Comparison of ENCODE assay signal across 11 cellular contexts in the genomic region with DNA sequence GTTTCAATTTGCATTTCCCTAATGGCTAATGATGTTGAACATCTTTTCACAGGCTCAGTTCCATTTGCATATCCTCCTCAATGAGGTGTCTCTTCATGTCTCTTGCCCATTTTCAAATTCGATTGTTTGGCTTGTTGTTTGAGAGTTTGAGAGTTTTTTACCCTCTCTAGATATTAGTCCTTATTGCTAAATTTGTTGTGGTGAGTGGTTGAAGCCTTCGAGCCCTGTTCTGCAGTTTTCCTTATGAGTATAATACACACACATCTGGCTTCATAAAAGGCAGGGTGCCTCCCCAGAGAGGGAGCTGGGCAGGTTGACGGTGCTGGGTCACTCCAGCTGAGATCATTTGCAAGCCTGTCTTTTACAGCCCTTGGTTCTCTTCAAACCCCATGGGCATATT.
DNase-seq lines count a peak whose midpoint lies in the region; ATAC-seq and TF ChIP-seq lines count a peak whose summit lies in the region.
"Had no signal": no experiment of that assay in that cellular context is flagged by ENCODE, and none has a peak within 500 bp of the region (broad histone marks: within the 10 kb centered on the region; RNA-seq: fewer than 3 reads in every experiment).

No MANE protein-coding gene starts in this region.

- H3K4me2 ChIP-seq in PC-3 (ENCODE audit: low read length), result no peak overlapping the region

- no peaks in the 10 kb centered on the region for H3K9me2 ChIP-seq in PC-3 (replicated peaks; ENCODE audit: low read length)

- H4K20me1 ChIP-seq in PC-3 (ENCODE audit: low read length), result no peaks in the 10 kb centered on the region

- H3F3A ChIP-seq in PC-3 (ENCODE audit: low read length, unreplicated experiment), result no peaks in the 10 kb centered on the region

- no peak for ATAC-seq in activated T-cell treated with anti-CD3 and anti-CD28 coated beads, Interleukin-2, amount 50 U/mL, for 4 hours
- ATAC-seq in GM21576 (IDR thresholded peaks at IDR 0.05; ENCODE audit: unreplicated experiment) (peak; percentile 54), HG03196 (IDR thresholded peaks at IDR 0.05; ENCODE audit: unreplicated experiment) (peak; percentile 52), PC-3 (no peak)

- H3K79me2 ChIP-seq in PC-3 (ENCODE audit: low read length), result no peaks in the 10 kb centered on the region

- WGBS in spleen, 5 donors, result 49 to 66% (median 61%) methylated on average over 3 of the region's 3 CpGs

- H3K27me3 ChIP-seq in spleen (replicated peaks in 1 of 7) (no peaks in the 10 kb centered on the region), PC-3 (ENCODE audit: low read length) (no peaks in the 10 kb centered on the region), BE2C (no peaks in the 10 kb centered on the region)

- intact Hi-C loops in spleen (cut with DNase I; ENCODE audit: low total_unique reads), result no loop called here
- intact Hi-C loops in PC-3 (cut with micrococcal nuclease), result no loop called here

- H3K4me3 ChIP-seq in spleen (peak overlapping the region in 1 of 8 donors; percentile 31), PC-3 (ENCODE audit: low read length) (no peak overlapping the region), BE2C (ENCODE audit: low read depth, low read length) (no peak overlapping the region)
- H3K4me3 ChIP-seq: skin epidermis had no signal

- peak overlapping the region; percentile 2 for H3K27ac Mint-ChIP-seq in activated T-cell treated with anti-CD3 and anti-CD28 coated beads, Interleukin-2, amount 50 U/mL, for 24 hours
- H3K27ac Mint-ChIP-seq: dendritic cell treated with granulocyte-macrophage colony-stimulating factor and Interleukin-4, amounts not matched to agents 40 ng/mL and 50 ng/mL, for 4 days; mesothelial cell of epicardium had no signal

- H3K4me3 Mint-ChIP-seq in activated T-cell treated with anti-CD3 and anti-CD28 coated beads, Interleukin-2, amount 50 U/mL, for 24 hours, result no peak overlapping the region
- no peak overlapping the region for H3K4me3 Mint-ChIP-seq in activated T-cell treated with anti-CD3 and anti-CD28 coated beads, Interleukin-2, amount 50 U/mL, for 4 hours
- H3K4me3 Mint-ChIP-seq: dendritic cell treated with granulocyte-macrophage colony-stimulating factor and Interleukin-4, amounts not matched to agents 40 ng/mL and 50 ng/mL, for 4 days; mesothelial cell of epicardium had no signal

- POLR2A ChIA-PET in PC-3 (lab: Charles Lee; ENCODE audit: unreplicated experiment), result no interaction called here

- peak overlapping the region in 4 of 8 donors; percentile 31 to 77 (median 59) for H3K27ac ChIP-seq in spleen
- no peak overlapping the region for H3K27ac ChIP-seq in PC-3 (ENCODE audit: low read length)

- peaks cover 2% of the 10 kb centered on the region for H3K9me3 Mint-ChIP-seq in activated T-cell treated with anti-CD3 and anti-CD28 coated beads, Interleukin-2, amount 50 U/mL, for 24 hours
- no peaks in the 10 kb centered on the region for H3K9me3 Mint-ChIP-seq in activated T-cell treated with anti-CD3 and anti-CD28 coated beads, Interleukin-2, amount 50 U/mL, for 4 hours

- no peaks in the 10 kb centered on the region for H3K27me3 Mint-ChIP-seq in activated T-cell treated with anti-CD3 and anti-CD28 coated beads, Interleukin-2, amount 50 U/mL, for 24 hours
- H3K27me3 Mint-ChIP-seq in activated T-cell treated with anti-CD3 and anti-CD28 coated beads, Interleukin-2, amount 50 U/mL, for 4 hours (ENCODE audit: low read depth), result no peaks in the 10 kb centered on the region

- peaks cover 29% of the 10 kb centered on the region for H3K4me1 Mint-ChIP-seq in activated T-cell treated with anti-CD3 and anti-CD28 coated beads, Interleukin-2, amount 50 U/mL, for 24 hours (ENCODE audit: low read depth)
- peaks cover 28% of the 10 kb centered on the region for H3K4me1 Mint-ChIP-seq in activated T-cell treated with anti-CD3 and anti-CD28 coated beads, Interleukin-2, amount 50 U/mL, for 4 hours (ENCODE audit: low read depth)
- H3K4me1 Mint-ChIP-seq: mesothelial cell of epicardium had no signal

- no peaks in the 10 kb centered on the region for H3K36me3 Mint-ChIP-seq in activated T-cell treated with anti-CD3 and anti-CD28 coated beads, Interleukin-2, amount 50 U/mL, for 24 hours (ENCODE audit: low read depth)
- H3K36me3 Mint-ChIP-seq in activated T-cell treated with anti-CD3 and anti-CD28 coated beads, Interleukin-2, amount 50 U/mL, for 4 hours (ENCODE audit: insufficient read depth), result no peaks in the 10 kb centered on the region
- H3K36me3 Mint-ChIP-seq: mesothelial cell of epicardium had no signal

- TF ChIP-seq CTCF in spleen (IDR thresholded peaks at IDR 0.05 in 8 of 11, conservative IDR thresholded peaks at IDR 0.05 in 3 of 11) (no peak), PC-3 (conservative IDR thresholded peaks at IDR 0.05; ENCODE audit: low read depth, low read length) (no peak), BE2C (IDR thresholded peaks at IDR 0.05; ENCODE audit: low read depth, low read length) (no peak)

- H3K9ac ChIP-seq in PC-3 (ENCODE audit: low read length), result no peak overlapping the region

- no peaks in the 10 kb centered on the region for H3K36me3 ChIP-seq in spleen
- no peaks in the 10 kb centered on the region for H3K36me3 ChIP-seq in PC-3 (ENCODE audit: low read depth, low read length)
- H3K36me3 ChIP-seq in BE2C, result no peaks in the 10 kb centered on the region

- no peak for DNase-seq in activated T-cell treated with anti-CD3 and anti-CD28 coated beads, Interleukin-2, amount 50 U/mL, for 24 hours
- DNase-seq in activated T-cell treated with anti-CD3 and anti-CD28 coated beads, Interleukin-2, amount 50 U/mL, for 4 hours, result no peak
- peak; percentile 49 for DNase-seq in spleen
- DNase-seq in PC-3, result no peak
- DNase-seq in NCI-H2029 treated with DMSO at 0.1 percent for 48 hours (lab: John Stamatoyannopoulos, UW), result no peak
- no peak for DNase-seq in BE2C

- no peak overlapping the region for H2AFZ ChIP-seq in PC-3 (ENCODE audit: low read length)

- CTCF ChIA-PET in PC-3 (lab: Charles Lee), result no interaction called here

- peaks cover 4 to 39% (median 22%) of the 10 kb centered on the region in 6 donors for H3K4me1 ChIP-seq in spleen
- no peaks in the 10 kb centered on the region for H3K4me1 ChIP-seq in PC-3 (ENCODE audit: insufficient read depth, low read length)
- H3K4me1 ChIP-seq in BE2C, result no peaks in the 10 kb centered on the region

- no TSS peak for BruUV-seq in PC-3 (replicated peaks; lab: Mats Ljungman, UMichigan)

- H3K9me3 ChIP-seq in spleen (peaks cover 0 to 10% (median 0%) of the 10 kb centered on the region in 8 donors), PC-3 (ENCODE audit: low read length) (no peaks in the 10 kb centered on the region), BE2C (no peaks in the 10 kb centered on the region)

- no peak for TF ChIP-seq POLR2A in spleen (IDR thresholded peaks at IDR 0.05)

Comparison
In these comparisons a context has a peak if more than half of its experiments do, and no peak if none do; other contexts are left out.
1. ATAC-seq: peak in GM21576 (single experiment) and HG03196 (single experiment); none in activated T-cell treated with anti-CD3 and anti-CD28 coated beads, Interleukin-2, amount 50 U/mL, for 4 hours (0 of 2) and PC-3 (single experiment).